ENCODE assay signal across 12 cellular contexts in genomic region chr18:10927290-10927979, GRCh38.
DNase-seq lines count a peak whose midpoint lies in the region; ATAC-seq, FAIRE-seq and TF ChIP-seq lines count a peak whose summit lies in the region.
"Had no signal": no experiment of that assay in that cellular context is flagged by ENCODE, and none has a peak within 500 bp of the region (broad histone marks: within the 10 kb centered on the region; RNA-seq: fewer than 3 reads in every experiment).

No MANE protein-coding gene starts in this region.

- H3K4me3 ChIP-seq in GM23248 = peak overlapping the region; percentile 60
- peak overlapping the region; percentile 24 for H3K4me3 ChIP-seq in astrocyte (ENCODE audit: insufficient read depth, low read depth, low read length)
- no peak overlapping the region for H3K4me3 ChIP-seq in CD8-positive, alpha-beta T cell (ENCODE audit: low read depth, low read length)

- in situ Hi-C loops in GM23248 (cut with MboI) = no loop called here

- no peaks in the 10 kb centered on the region for H3K79me2 ChIP-seq in GM23248 (ENCODE audit: insufficient read depth)
- no peaks in the 10 kb centered on the region for H3K79me2 ChIP-seq in astrocyte (ENCODE audit: insufficient read depth, low read length)

- H3K27me3 Mint-ChIP-seq in astrocyte (ENCODE audit: low read depth, unreplicated experiment) (no peaks in the 10 kb centered on the region), CD14-positive monocyte (ENCODE audit: low read depth in 3 of 3) (peaks cover 0 to 3% (median 2%) of the 10 kb centered on the region in 3 donors)
- H3K27me3 Mint-ChIP-seq in CD8-positive, alpha-beta T cell (ENCODE audit: low read depth) = no peaks in the 10 kb centered on the region
- H3K27me3 Mint-ChIP-seq: activated CD4-positive, alpha-beta T cell treated with anti-CD3 and anti-CD28 coated beads, Interleukin-2, amount 10 ng/mL, durations not matched to agents 24 days and 14 days; activated naive CD4-positive, alpha-beta T cell treated with anti-CD3 and anti-CD28 coated beads, Interleukin-2, amount 50 U/mL, for 24 hours had no signal

- TF ChIP-seq CTCF in astrocyte (IDR thresholded peaks at IDR 0.05; ENCODE audit: insufficient read depth, low read depth, low read length) (no peak), CD14-positive monocyte (IDR thresholded peaks at IDR 0.05) (no peak)
- no peak for TF ChIP-seq CTCF in CD8-positive, alpha-beta T cell (IDR thresholded peaks at IDR 0.05)

- peak overlapping the region; percentile 100 for H3K27ac Mint-ChIP-seq in astrocyte (ENCODE audit: unreplicated experiment)
- H3K27ac Mint-ChIP-seq in CD14-positive monocyte = no peak overlapping the region
- H3K27ac Mint-ChIP-seq in CD8-positive, alpha-beta T cell = no peak overlapping the region
- H3K27ac Mint-ChIP-seq: activated CD4-positive, alpha-beta T cell treated with anti-CD3 and anti-CD28 coated beads, Interleukin-2, amount 10 ng/mL, durations not matched to agents 24 days and 14 days; activated naive CD4-positive, alpha-beta T cell treated with anti-CD3 and anti-CD28 coated beads, Interleukin-2, amount 50 U/mL, for 24 hours had no signal

- H3K4me2 ChIP-seq in GM23248 (ENCODE audit: unreplicated experiment) (peak overlapping the region; percentile 85), astrocyte (ENCODE audit: low read length) (peak overlapping the region; percentile 78)

- H3K4me3 Mint-ChIP-seq in astrocyte (ENCODE audit: unreplicated experiment) (peak overlapping the region; percentile 24), CD14-positive monocyte (no peak overlapping the region)
- H3K4me3 Mint-ChIP-seq in CD8-positive, alpha-beta T cell = no peak overlapping the region
- H3K4me3 Mint-ChIP-seq: activated CD4-positive, alpha-beta T cell treated with anti-CD3 and anti-CD28 coated beads, Interleukin-2, amount 10 ng/mL, durations not matched to agents 24 days and 14 days; activated naive CD4-positive, alpha-beta T cell treated with anti-CD3 and anti-CD28 coated beads, Interleukin-2, amount 50 U/mL, for 24 hours had no signal

- ATAC-seq in CD8-positive, alpha-beta T cell = no peak

- H3K4me1 ChIP-seq in GM23248 (ENCODE audit: insufficient read depth) = peaks cover 60% of the 10 kb centered on the region
- peaks cover 37% of the 10 kb centered on the region for H3K4me1 ChIP-seq in astrocyte (ENCODE audit: insufficient read depth, low read length)
- H3K4me1 ChIP-seq in CD8-positive, alpha-beta T cell (ENCODE audit: insufficient read depth, low read length) = no peaks in the 10 kb centered on the region

- POLR2A ChIA-PET in CD8-positive, alpha-beta T cell (lab: Charles Lee) = no interaction called here

- peak; percentile 84 for DNase-seq in GM23248
- DNase-seq in astrocyte (ENCODE audit: low read depth) = peak; percentile 87
- DNase-seq in hepatic stellate cell (ENCODE audit: low spot score) = peak; percentile 49
- peak; percentile 48 for DNase-seq in stromal cell of bone marrow (ENCODE audit: low read depth)
- DNase-seq in NCI-H1105 treated with DMSO at 0.1 percent for 48 hours (lab: John Stamatoyannopoulos, UW) = no peak
- DNase-seq in CD14-positive monocyte (ENCODE audit: low spot score) = no peak
- no peak for DNase-seq in SIG-M5 treated with dmso at 0.1 percent for 504 hours (lab: John Stamatoyannopoulos, UW; ENCODE audit: unreplicated experiment)
- no peak for DNase-seq in CD8-positive, alpha-beta T cell
- DNase-seq: activated CD4-positive, alpha-beta T cell treated with anti-CD3 and anti-CD28 coated beads, Interleukin-2, amount 10 ng/mL, durations not matched to agents 24 days and 14 days; DMS79 treated with DMSO at 0.1 percent for 48 hours; Kasumi-1 had no signal

- H3K27me3 ChIP-seq in GM23248 (replicated peaks; ENCODE audit: insufficient read depth) (no peaks in the 10 kb centered on the region), astrocyte (ENCODE audit: insufficient read depth, low read length) (no peaks in the 10 kb centered on the region)
- no peaks in the 10 kb centered on the region for H3K27me3 ChIP-seq in CD8-positive, alpha-beta T cell (ENCODE audit: insufficient read depth, low read length)

- H3K9me3 Mint-ChIP-seq in astrocyte (ENCODE audit: unreplicated experiment) (no peaks in the 10 kb centered on the region), CD14-positive monocyte (peaks cover 0 to under 1% (median 0%) of the 10 kb centered on the region in 7 donors)
- no peaks in the 10 kb centered on the region for H3K9me3 Mint-ChIP-seq in CD8-positive, alpha-beta T cell
- H3K9me3 Mint-ChIP-seq: activated CD4-positive, alpha-beta T cell treated with anti-CD3 and anti-CD28 coated beads, Interleukin-2, amount 10 ng/mL, durations not matched to agents 24 days and 14 days; activated naive CD4-positive, alpha-beta T cell treated with anti-CD3 and anti-CD28 coated beads, Interleukin-2, amount 50 U/mL, for 24 hours had no signal

- H3K9me2 ChIP-seq in GM23248 (ENCODE audit: insufficient read depth) = no peaks in the 10 kb centered on the region

- H3K4me1 Mint-ChIP-seq in astrocyte (ENCODE audit: low read depth, unreplicated experiment) (peaks cover 52% of the 10 kb centered on the region), CD14-positive monocyte (peaks cover 8% of the 10 kb centered on the region)
- H3K4me1 Mint-ChIP-seq in CD8-positive, alpha-beta T cell (ENCODE audit: low read depth) = no peaks in the 10 kb centered on the region
- H3K4me1 Mint-ChIP-seq: activated CD4-positive, alpha-beta T cell treated with anti-CD3 and anti-CD28 coated beads, Interleukin-2, amount 10 ng/mL, durations not matched to agents 24 days and 14 days; activated naive CD4-positive, alpha-beta T cell treated with anti-CD3 and anti-CD28 coated beads, Interleukin-2, amount 50 U/mL, for 24 hours had no signal

- H3K9me3 ChIP-seq in GM23248 (ENCODE audit: low read depth) (no peaks in the 10 kb centered on the region), astrocyte (ENCODE audit: insufficient read depth, low read depth, low read length) (no peaks in the 10 kb centered on the region)
- H3K9me3 ChIP-seq in CD8-positive, alpha-beta T cell (ENCODE audit: low read length) = no peaks in the 10 kb centered on the region

- H3K9ac ChIP-seq in GM23248 (peak overlapping the region; percentile 71), astrocyte (ENCODE audit: low read length) (peak overlapping the region; percentile 78)

- H3K36me3 ChIP-seq in GM23248 (ENCODE audit: low read depth) (no peaks in the 10 kb centered on the region), astrocyte (ENCODE audit: insufficient read depth, low read length) (no peaks in the 10 kb centered on the region)
- no peaks in the 10 kb centered on the region for H3K36me3 ChIP-seq in CD8-positive, alpha-beta T cell (ENCODE audit: insufficient read depth, low read length)

- peak; percentile 32 for FAIRE-seq in astrocyte (lab: Jason Lieb, UNC)

- H4K20me1 ChIP-seq in GM23248 (ENCODE audit: insufficient read depth) (no peaks in the 10 kb centered on the region), astrocyte (ENCODE audit: insufficient read depth, low read length) (no peaks in the 10 kb centered on the region)

- H2AFZ ChIP-seq in GM23248 (peak overlapping the region; percentile 56; the same call in 1 of the 2 replicates), astrocyte (ENCODE audit: low read depth, low read length) (no peak overlapping the region)

- CTCF ChIA-PET in CD8-positive, alpha-beta T cell (lab: Charles Lee) = interaction anchor here (0.9 kb wide), 1 partner anchor 76 kb away, joined by 3 read pairs; no protein-coding TSS in a partner anchor

- WGBS in GM23248 (ENCODE audit: low coverage in 1 of 2, low lambda C conversion rate in 2 of 2, missing lambda C conversion rate in 2 of 2), 2 experiments = 16 to 17% methylated on average over 12 of the region's 12 CpGs

- intact Hi-C loops in CD14-positive monocyte (cut with micrococcal nuclease) = no loop called here
- intact Hi-C loops in CD8-positive, alpha-beta T cell (cut with DNase I, micrococcal nuclease) = no loop called here

- peaks cover 52% of the 10 kb centered on the region for H3F3A ChIP-seq in GM23248 (ENCODE audit: insufficient read depth)

- H3K27ac ChIP-seq in GM23248 (peak overlapping the region; percentile 91), astrocyte (ENCODE audit: low read depth, low read length) (peak overlapping the region; percentile 87)
- no peak overlapping the region for H3K27ac ChIP-seq in CD8-positive, alpha-beta T cell (ENCODE audit: low read depth, low read length)

- H3K36me3 Mint-ChIP-seq in astrocyte (ENCODE audit: low read depth, unreplicated experiment) = no peaks in the 10 kb centered on the region
- no peaks in the 10 kb centered on the region for H3K36me3 Mint-ChIP-seq in CD14-positive monocyte
- H3K36me3 Mint-ChIP-seq in CD8-positive, alpha-beta T cell = no peaks in the 10 kb centered on the region
- H3K36me3 Mint-ChIP-seq: activated naive CD4-positive, alpha-beta T cell treated with anti-CD3 and anti-CD28 coated beads, Interleukin-2, amount 50 U/mL, for 24 hours had no signal

Comparison
In these comparisons a context has a peak if more than half of its experiments do, and no peak if none do; other contexts are left out.
1. DNase-seq: peak in GM23248 (single experiment), astrocyte (single experiment), hepatic stellate cell (single experiment) and stromal cell of bone marrow (single experiment); none in NCI-H1105 treated with DMSO at 0.1 percent for 48 hours (single experiment), CD14-positive monocyte (single experiment), SIG-M5 treated with dmso at 0.1 percent for 504 hours (single experiment) and CD8-positive, alpha-beta T cell (0 of 7).